Comparison of ENCODE assay signal across 28 cellular contexts in the genomic region with DNA sequence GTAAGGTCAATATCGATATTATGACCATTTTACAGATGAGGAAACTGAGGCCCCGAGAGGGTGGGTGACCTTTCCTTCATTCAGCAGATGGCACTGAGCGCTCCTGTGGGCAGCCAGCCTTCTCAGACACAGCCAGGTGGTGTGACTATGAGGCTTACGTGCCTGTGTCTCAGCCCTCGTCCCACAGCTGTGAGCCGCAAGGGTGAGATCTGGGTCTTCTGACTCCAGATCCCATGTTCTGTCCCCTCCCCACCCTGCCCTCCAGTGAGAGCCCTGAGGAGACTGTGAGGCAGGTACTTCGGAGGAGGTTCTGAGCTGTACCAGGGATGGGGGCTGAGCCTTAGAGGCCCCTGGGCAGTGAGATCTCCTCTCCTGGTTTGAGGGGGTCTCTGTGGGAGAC.
"Had no signal": no experiment of that assay in that cellular context is flagged by ENCODE, and none has a peak within 500 bp of the region (broad histone marks: within the 10 kb centered on the region; RNA-seq: fewer than 3 reads in every experiment).

No MANE protein-coding gene starts in this region.

- H3K27me3 ChIP-seq: adrenal gland, body of pancreas, colonic mucosa, foreskin keratinocyte, gastrocnemius medialis had no signal

- H3K27ac Mint-ChIP-seq: activated CD4-positive, alpha-beta memory T cell treated with anti-CD3 and anti-CD28 coated beads for 36 hours; activated CD4-positive, alpha-beta T cell treated with anti-CD3 and anti-CD28 coated beads for 36 hours; activated CD4-positive, alpha-beta T cell treated with anti-CD3 and anti-CD28 coated beads, Interleukin-2, amount 10 ng/mL, durations not matched to agents 24 days and 14 days; activated CD8-positive, alpha-beta T cell treated with anti-CD3 and anti-CD28 coated beads, Interleukin-2, amount 10 ng/mL, durations not matched to agents 7 days and 5 days; activated naive CD4-positive, alpha-beta T cell treated with anti-CD3 and anti-CD28 coated beads for 36 hours; activated naive CD4-positive, alpha-beta T cell treated with anti-CD3 and anti-CD28 coated beads, Interleukin-2, amount 50 U/mL, for 24 hours; activated naive CD8-positive, alpha-beta T cell treated with anti-CD3 and anti-CD28 coated beads for 36 hours; activated naive CD8-positive, alpha-beta T cell treated with anti-CD3 and anti-CD28 coated beads, Interleukin-2, amount 50 U/mL, for 24 hours; activated T-helper 17 cell treated with anti-CD3 and anti-CD28 coated beads, Interleukin-2, amount 50 U/mL, for 72 hours; T-helper 17 cell; T-helper 2 cell treated with Interferon-gamma antibody and Interleukin-4, amounts not matched to agents 5 μg/mL and 100 μg/mL, for 36 hours had no signal

- H3K4me3 Mint-ChIP-seq: activated CD4-positive, alpha-beta memory T cell treated with anti-CD3 and anti-CD28 coated beads for 36 hours; activated CD4-positive, alpha-beta T cell treated with anti-CD3 and anti-CD28 coated beads for 36 hours; activated CD4-positive, alpha-beta T cell treated with anti-CD3 and anti-CD28 coated beads, Interleukin-2, amount 10 ng/mL, durations not matched to agents 24 days and 14 days; activated CD8-positive, alpha-beta T cell treated with anti-CD3 and anti-CD28 coated beads, Interleukin-2, amount 10 ng/mL, durations not matched to agents 7 days and 5 days; activated naive CD4-positive, alpha-beta T cell treated with anti-CD3 and anti-CD28 coated beads for 36 hours; activated naive CD4-positive, alpha-beta T cell treated with anti-CD3 and anti-CD28 coated beads, Interleukin-2, amount 50 U/mL, for 24 hours; activated naive CD8-positive, alpha-beta T cell treated with anti-CD3 and anti-CD28 coated beads for 36 hours; activated naive CD8-positive, alpha-beta T cell treated with anti-CD3 and anti-CD28 coated beads, Interleukin-2, amount 50 U/mL, for 24 hours; activated T-cell treated with anti-CD3 and anti-CD28 coated beads, Interleukin-2, amount 50 U/mL, for 4 hours; activated T-helper 17 cell treated with anti-CD3 and anti-CD28 coated beads, Interleukin-2, amount 50 U/mL, for 72 hours; T-helper 17 cell; T-helper 2 cell treated with Interferon-gamma antibody and Interleukin-4, amounts not matched to agents 5 μg/mL and 100 μg/mL, for 36 hours had no signal

- H3K27ac ChIP-seq: adrenal gland, body of pancreas, colonic mucosa, foreskin keratinocyte, gastrocnemius medialis had no signal

- H3K4me1 ChIP-seq: adrenal gland, body of pancreas, colonic mucosa, foreskin keratinocyte, gastrocnemius medialis had no signal

- H3K4me1 Mint-ChIP-seq: activated T-helper 17 cell treated with anti-CD3 and anti-CD28 coated beads, Interleukin-2, amount 50 U/mL, for 72 hours had no signal

- H3K36me3 Mint-ChIP-seq: activated CD4-positive, alpha-beta memory T cell treated with anti-CD3 and anti-CD28 coated beads for 36 hours; activated naive CD4-positive, alpha-beta T cell treated with anti-CD3 and anti-CD28 coated beads, Interleukin-2, amount 50 U/mL, for 24 hours; activated naive CD8-positive, alpha-beta T cell treated with anti-CD3 and anti-CD28 coated beads for 36 hours had no signal

- H3K27me3 Mint-ChIP-seq: activated CD4-positive, alpha-beta T cell treated with anti-CD3 and anti-CD28 coated beads for 36 hours; activated naive CD4-positive, alpha-beta T cell treated with anti-CD3 and anti-CD28 coated beads, Interleukin-2, amount 50 U/mL, for 24 hours; activated naive CD8-positive, alpha-beta T cell treated with anti-CD3 and anti-CD28 coated beads for 36 hours; activated naive CD8-positive, alpha-beta T cell treated with anti-CD3 and anti-CD28 coated beads, Interleukin-2, amount 50 U/mL, for 24 hours; activated T-helper 17 cell treated with anti-CD3 and anti-CD28 coated beads, Interleukin-2, amount 50 U/mL, for 72 hours had no signal

- H3K9me3 Mint-ChIP-seq: activated CD4-positive, alpha-beta memory T cell treated with anti-CD3 and anti-CD28 coated beads for 36 hours; activated naive CD4-positive, alpha-beta T cell treated with anti-CD3 and anti-CD28 coated beads for 36 hours; activated naive CD4-positive, alpha-beta T cell treated with anti-CD3 and anti-CD28 coated beads, Interleukin-2, amount 50 U/mL, for 24 hours; activated naive CD8-positive, alpha-beta T cell treated with anti-CD3 and anti-CD28 coated beads for 36 hours; activated naive CD8-positive, alpha-beta T cell treated with anti-CD3 and anti-CD28 coated beads, Interleukin-2, amount 50 U/mL, for 24 hours; activated T-cell treated with anti-CD3 and anti-CD28 coated beads, Interleukin-2, amount 50 U/mL, for 4 hours; activated T-helper 17 cell treated with anti-CD3 and anti-CD28 coated beads, Interleukin-2, amount 50 U/mL, for 72 hours; T-helper 2 cell treated with Interferon-gamma antibody and Interleukin-4, amounts not matched to agents 5 μg/mL and 100 μg/mL, for 36 hours had no signal

- H3K4me3 ChIP-seq: adrenal gland, body of pancreas, colonic mucosa, gastrocnemius medialis had no signal

- DNase-seq: activated CD4-positive, alpha-beta memory T cell treated with anti-CD3 and anti-CD28 coated beads for 36 hours; activated CD4-positive, alpha-beta T cell treated with anti-CD3 and anti-CD28 coated beads for 36 hours; activated CD4-positive, alpha-beta T cell treated with anti-CD3 and anti-CD28 coated beads, Interleukin-2, amount 10 ng/mL, durations not matched to agents 24 days and 14 days; activated CD4-positive, CD25-positive, alpha-beta regulatory T cell; activated CD4-positive, CD25-positive, alpha-beta regulatory T cell treated with anti-CD3 and anti-CD28 coated beads, Interleukin-2, amount 50 U/mL, for 72 hours; activated CD8-positive, alpha-beta T cell treated with anti-CD3 and anti-CD28 coated beads, Interleukin-2, amount 10 ng/mL, durations not matched to agents 7 days and 5 days; activated effector memory CD4-positive, alpha-beta T cell treated with anti-CD3 and anti-CD28 coated beads, Interleukin-2, amount 50 U/mL, for 16 hours; activated naive CD4-positive, alpha-beta T cell treated with anti-CD3 and anti-CD28 coated beads for 36 hours; activated naive CD8-positive, alpha-beta T cell treated with anti-CD3 and anti-CD28 coated beads for 36 hours; activated naive CD8-positive, alpha-beta T cell treated with anti-CD3 and anti-CD28 coated beads, Interleukin-2, amount 50 U/mL, for 24 hours; activated T-cell treated with anti-CD3 and anti-CD28 coated beads, Interleukin-2, amount 50 U/mL, for 4 hours; aorta; body of pancreas; central memory CD4-positive, alpha-beta T cell; cerebellar nuclear complex; colonic mucosa; effector CD8-positive, alpha-beta T cell; foreskin keratinocyte; gastrocnemius medialis; glutamatergic neuron; T-helper 1 cell; T-helper 17 cell; T1000 had no signal

- ATAC-seq: activated CD4-positive, alpha-beta T cell treated with anti-CD3 and anti-CD28 coated beads for 36 hours; activated CD8-positive, alpha-beta T cell treated with anti-CD3 and anti-CD28 coated beads, Interleukin-2, amount 10 ng/mL, durations not matched to agents 7 days and 5 days; activated naive CD8-positive, alpha-beta T cell treated with anti-CD3 and anti-CD28 coated beads, Interleukin-2, amount 50 U/mL, for 24 hours; activated T-cell treated with anti-CD3 and anti-CD28 coated beads, Interleukin-2, amount 50 U/mL, for 4 hours; activated T-helper 17 cell treated with anti-CD3 and anti-CD28 coated beads, Interleukin-2, amount 50 U/mL, for 72 hours; body of pancreas; esophagus mucosa; foreskin keratinocyte; gastrocnemius medialis; T-helper 17 cell had no signal

- H3K9me3 ChIP-seq: adrenal gland, body of pancreas, colonic mucosa, gastrocnemius medialis had no signal

- H3K36me3 ChIP-seq: adrenal gland, colonic mucosa, gastrocnemius medialis had no signal
